In the genomic region with DNA sequence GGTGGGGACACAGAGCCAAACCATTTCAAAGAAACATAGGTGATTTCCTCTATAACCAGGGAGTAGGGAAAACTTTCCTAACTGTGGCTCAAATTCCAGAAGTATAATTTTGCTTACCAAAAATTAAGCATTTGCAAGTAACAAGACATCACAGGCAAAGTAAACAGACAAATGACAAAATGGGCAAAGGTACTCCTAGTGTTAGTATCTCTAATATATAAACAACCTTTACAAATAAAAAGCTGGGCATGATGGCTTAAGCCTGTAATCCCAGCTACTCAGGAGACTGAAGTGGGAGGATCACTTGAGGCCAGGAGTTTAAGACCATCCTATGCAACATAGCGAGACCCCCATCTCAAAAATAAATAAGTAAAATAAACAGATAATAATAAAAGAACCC, we compare ENCODE assay signal across 27 cellular contexts.
"Had no signal": no experiment of that assay in that cellular context is flagged by ENCODE, and none has a peak within 500 bp of the region (broad histone marks: within the 10 kb centered on the region; RNA-seq: fewer than 3 reads in every experiment).

No MANE protein-coding gene starts in this region.

- ATAC-seq: stimulated activated effector memory CD8-positive, alpha-beta T cell treated with anti-CD3 and anti-CD28 coated beads, Interleukin-12 subunit alpha, Interleukin-12 subunit beta, amount 100 ng/mL, for 72 hours; stimulated activated memory B cell treated with anti-CD40 and anti-IgM and Interleukin-4, amounts not matched to agents 10 μg/mL and 1 μg/mL and 100 μg/mL, for 72 hours; stimulated activated naive B cell treated with anti-CD40 and anti-IgM and Interleukin-4, amounts not matched to agents 10 μg/mL and 1 μg/mL and 100 μg/mL, for 72 hours; stimulated activated naive CD8-positive, alpha-beta T cell treated with anti-CD3 and anti-CD28 coated beads, Interleukin-15, amount 100 ng/mL, for 72 hours; stimulated activated naive CD8-positive, alpha-beta T cell treated with anti-CD3 and anti-CD28 coated beads, Interleukin-15, Interleukin-2, amounts not matched to agents 100 U/mL and 50 U/mL, for 24 hours; upper lobe of right lung had no signal

- H3K36me3 ChIP-seq: stomach, suprapubic skin, thoracic aorta, thyroid gland, tibial artery, tibial nerve, transverse colon, upper lobe of left lung, upper lobe of right lung, uterus, vagina had no signal

- H3K4me1 ChIP-seq: suprapubic skin, testis, tibial artery, tibial nerve, upper lobe of right lung, uterus, vagina had no signal

- H3K27me3 ChIP-seq: stomach, suprapubic skin, testis, thyroid gland, tibial artery, tibial nerve, transverse colon, upper lobe of left lung, upper lobe of right lung, uterus, vagina had no signal

- FAIRE-seq: urothelium cell line had no signal

- DNase-seq: stimulated activated CD4-positive, alpha-beta T cell treated with anti-CD3 and anti-CD28 coated beads, Interleukin-2, amount 100 ng/mL, for 48 hours; stimulated activated CD4-positive, alpha-beta T cell treated with anti-CD3 and anti-CD28 coated beads, Interleukin-4, amount 100 ng/mL, for 1 hour; stimulated activated CD4-positive, alpha-beta T cell treated with anti-CD3 and anti-CD28 coated beads, Interleukin-4, amount 100 ng/mL, for 24 hours; stimulated activated CD4-positive, alpha-beta T cell treated with anti-CD3 and anti-CD28 coated beads, Interleukin-4, amount 100 ng/mL, for 4 hours; stimulated activated CD8-positive, alpha-beta memory T cell treated with anti-CD3 and anti-CD28 coated beads, Interleukin-4, amount 100 ng/mL, for 48 hours; stimulated activated naive B cell treated with anti-CD40 and anti-IgM and Interleukin-4, amounts not matched to agents 10 μg/mL and 1 μg/mL and 100 μg/mL, for 72 hours; stimulated activated naive CD4-positive, alpha-beta T cell; stimulated activated naive CD4-positive, alpha-beta T cell treated with Interleukin-2 at 50 U/mL for 16 hours; stimulated activated naive CD8-positive, alpha-beta T cell treated with anti-CD3 and anti-CD28 coated beads, Interleukin-15, amount 100 ng/mL, for 72 hours; stimulated activated naive CD8-positive, alpha-beta T cell treated with anti-CD3 and anti-CD28 coated beads, Interleukin-15, Interleukin-2, amounts not matched to agents 100 U/mL and 50 U/mL, for 24 hours; stomach; substantia nigra; testis; thyroid gland; tibial artery; transverse colon; trophoblast cell; upper lobe of left lung; upper lobe of right lung; uterus had no signal

- H3K4me3 ChIP-seq: stomach, suprapubic skin, testis, thoracic aorta, thyroid gland, tibial artery, tibial nerve, transverse colon, upper lobe of left lung, upper lobe of right lung, uterus, vagina had no signal

- H3K9me3 ChIP-seq: suprapubic skin, testis, thoracic aorta, thyroid gland, tibial artery, upper lobe of right lung, uterus, vagina had no signal

- H3K27ac ChIP-seq: stomach, suprapubic skin, testis, thoracic aorta, thyroid gland, tibial artery, tibial nerve, transverse colon, upper lobe of left lung, upper lobe of right lung, uterus, vagina had no signal
